Comparison of ENCODE assay signal across 1 cellular context in genomic region chr17:50026901-50027638, GRCh38.
A peak's percentile ranks its signal among the peaks of the same experiment; 100 is the strongest.
TF ChIP-seq lines count a peak whose summit lies in the region.

No MANE protein-coding gene starts in this region.

TF ChIP-seq in GM12878, 131 proteins besides CTCF, POLR2A, EP300 and RAD21 (continued from another document):
- no peak for TF ChIP-seq SMAD5 (IDR thresholded peaks at IDR 0.05; ENCODE audit: low read depth)
- TF ChIP-seq NFXL1 (IDR thresholded peaks at IDR 0.05; ENCODE audit: borderline replicate concordance): no peak
- TF ChIP-seq NR2C2 (IDR thresholded peaks at IDR 0.05; ENCODE audit: borderline replicate concordance, control insufficient read depth, insufficient read length, low read depth): no peak
- no peak for TF ChIP-seq SRF (IDR thresholded peaks at IDR 0.05; ENCODE audit: low read depth in 2 of 2, low read length in 2 of 2)
- TF ChIP-seq RB1 (IDR thresholded peaks at IDR 0.05; ENCODE audit: borderline replicate concordance): no peak
- no peak for TF ChIP-seq SIN3A (IDR thresholded peaks at IDR 0.05; ENCODE audit: low read depth, low read length)
- 0 out of 4 replicates have a peak, but pooled peaks of 1 of the 2 experiments have one; percentile 16 for TF ChIP-seq BHLHE40 (IDR thresholded peaks at IDR 0.05; ENCODE audit: borderline replicate concordance in 1 of 2, low read depth in 2 of 2, low read length in 1 of 2)
- TF ChIP-seq, protein P1, sequence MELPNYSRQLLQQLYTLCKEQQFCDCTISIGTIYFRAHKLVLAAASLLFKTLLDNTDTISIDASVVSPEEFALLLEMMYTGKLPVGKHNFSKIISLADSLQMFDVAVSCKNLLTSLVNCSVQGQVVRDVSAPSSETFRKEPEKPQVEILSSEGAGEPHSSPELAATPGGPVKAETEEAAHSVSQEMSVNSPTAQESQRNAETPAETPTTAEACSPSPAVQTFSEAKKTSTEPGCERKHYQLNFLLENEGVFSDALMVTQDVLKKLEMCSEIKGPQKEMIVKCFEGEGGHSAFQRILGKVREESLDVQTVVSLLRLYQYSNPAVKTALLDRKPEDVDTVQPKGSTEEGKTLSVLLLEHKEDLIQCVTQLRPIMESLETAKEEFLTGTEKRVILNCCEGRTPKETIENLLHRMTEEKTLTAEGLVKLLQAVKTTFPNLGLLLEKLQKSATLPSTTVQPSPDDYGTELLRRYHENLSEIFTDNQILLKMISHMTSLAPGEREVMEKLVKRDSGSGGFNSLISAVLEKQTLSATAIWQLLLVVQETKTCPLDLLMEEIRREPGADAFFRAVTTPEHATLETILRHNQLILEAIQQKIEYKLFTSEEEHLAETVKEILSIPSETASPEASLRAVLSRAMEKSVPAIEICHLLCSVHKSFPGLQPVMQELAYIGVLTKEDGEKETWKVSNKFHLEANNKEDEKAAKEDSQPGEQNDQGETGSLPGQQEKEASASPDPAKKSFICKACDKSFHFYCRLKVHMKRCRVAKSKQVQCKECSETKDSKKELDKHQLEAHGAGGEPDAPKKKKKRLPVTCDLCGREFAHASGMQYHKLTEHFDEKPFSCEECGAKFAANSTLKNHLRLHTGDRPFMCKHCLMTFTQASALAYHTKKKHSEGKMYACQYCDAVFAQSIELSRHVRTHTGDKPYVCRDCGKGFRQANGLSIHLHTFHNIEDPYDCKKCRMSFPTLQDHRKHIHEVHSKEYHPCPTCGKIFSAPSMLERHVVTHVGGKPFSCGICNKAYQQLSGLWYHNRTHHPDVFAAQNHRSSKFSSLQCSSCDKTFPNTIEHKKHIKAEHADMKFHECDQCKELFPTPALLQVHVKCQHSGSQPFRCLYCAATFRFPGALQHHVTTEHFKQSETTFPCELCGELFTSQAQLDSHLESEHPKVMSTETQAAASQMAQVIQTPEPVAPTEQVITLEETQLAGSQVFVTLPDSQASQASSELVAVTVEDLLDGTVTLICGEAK (IDR thresholded peaks at IDR 0.05; ENCODE audit: borderline replicate concordance): no peak
- no peak for TF ChIP-seq PBX3 (IDR thresholded peaks at IDR 0.05; ENCODE audit: insufficient replicate concordance, low read depth, low read length)
- TF ChIP-seq YBX1 (IDR thresholded peaks at IDR 0.05): no peak
- TF ChIP-seq USF2 (IDR thresholded peaks at IDR 0.05; ENCODE audit: borderline replicate concordance, low read depth, low read length): no peak
- TF ChIP-seq SMC3 (IDR thresholded peaks at IDR 0.05; ENCODE audit: borderline replicate concordance, low read length): peak; percentile 96
- no peak for TF ChIP-seq SUPT20H (IDR thresholded peaks at IDR 0.05; ENCODE audit: borderline replicate concordance, control insufficient read depth, low read depth, low read length)
- no peak for TF ChIP-seq REST (IDR thresholded peaks at IDR 0.05; ENCODE audit: low read depth, low read length)
- TF ChIP-seq HDAC2 (IDR thresholded peaks at IDR 0.05): no peak
- TF ChIP-seq FOXM1 (IDR thresholded peaks at IDR 0.05; ENCODE audit: low read depth, low read length): no peak
